ENCODE assay signal across 1 cellular context in the genomic region with DNA sequence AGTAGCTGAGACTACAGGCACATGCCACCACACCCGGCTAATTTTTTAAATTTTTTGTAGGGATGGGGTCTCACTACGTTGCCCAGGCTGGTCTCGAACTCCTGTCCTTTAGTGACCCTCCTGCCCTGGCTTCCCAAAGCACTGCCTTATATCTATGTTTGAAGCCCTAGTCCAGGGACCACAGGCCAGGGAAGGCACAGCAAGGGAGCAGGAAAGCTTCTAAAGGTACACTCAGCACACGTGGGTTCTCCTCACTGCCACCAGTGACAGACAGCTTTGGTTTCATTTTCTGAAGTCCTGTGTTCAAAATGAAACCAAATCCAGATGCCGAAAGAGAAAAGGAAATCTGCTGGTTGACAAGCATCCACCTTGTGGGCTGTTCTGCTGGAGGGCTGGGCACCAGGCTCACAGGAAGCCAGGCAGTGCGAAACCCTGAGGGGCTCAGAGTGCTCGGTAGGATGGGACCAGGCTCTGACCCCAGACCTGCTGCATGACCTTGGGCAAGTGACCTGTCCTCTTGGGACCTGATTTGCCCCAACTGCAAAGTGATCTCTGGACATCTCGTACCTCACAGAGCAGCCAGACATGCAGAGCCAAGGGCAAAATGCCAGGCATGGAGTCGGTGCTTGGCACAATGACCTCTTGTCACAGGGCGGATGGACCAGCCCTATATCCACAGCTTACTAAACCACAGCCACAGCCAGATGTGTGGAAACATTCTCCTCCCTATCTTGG.
TF ChIP-seq lines count a peak whose summit lies in the region.

No MANE protein-coding gene starts in this region.

TF ChIP-seq in HepG2, 621 proteins besides CTCF, POLR2A, EP300 and RAD21 (continued from another document and continues in another):
- TF ChIP-seq, protein P1, sequence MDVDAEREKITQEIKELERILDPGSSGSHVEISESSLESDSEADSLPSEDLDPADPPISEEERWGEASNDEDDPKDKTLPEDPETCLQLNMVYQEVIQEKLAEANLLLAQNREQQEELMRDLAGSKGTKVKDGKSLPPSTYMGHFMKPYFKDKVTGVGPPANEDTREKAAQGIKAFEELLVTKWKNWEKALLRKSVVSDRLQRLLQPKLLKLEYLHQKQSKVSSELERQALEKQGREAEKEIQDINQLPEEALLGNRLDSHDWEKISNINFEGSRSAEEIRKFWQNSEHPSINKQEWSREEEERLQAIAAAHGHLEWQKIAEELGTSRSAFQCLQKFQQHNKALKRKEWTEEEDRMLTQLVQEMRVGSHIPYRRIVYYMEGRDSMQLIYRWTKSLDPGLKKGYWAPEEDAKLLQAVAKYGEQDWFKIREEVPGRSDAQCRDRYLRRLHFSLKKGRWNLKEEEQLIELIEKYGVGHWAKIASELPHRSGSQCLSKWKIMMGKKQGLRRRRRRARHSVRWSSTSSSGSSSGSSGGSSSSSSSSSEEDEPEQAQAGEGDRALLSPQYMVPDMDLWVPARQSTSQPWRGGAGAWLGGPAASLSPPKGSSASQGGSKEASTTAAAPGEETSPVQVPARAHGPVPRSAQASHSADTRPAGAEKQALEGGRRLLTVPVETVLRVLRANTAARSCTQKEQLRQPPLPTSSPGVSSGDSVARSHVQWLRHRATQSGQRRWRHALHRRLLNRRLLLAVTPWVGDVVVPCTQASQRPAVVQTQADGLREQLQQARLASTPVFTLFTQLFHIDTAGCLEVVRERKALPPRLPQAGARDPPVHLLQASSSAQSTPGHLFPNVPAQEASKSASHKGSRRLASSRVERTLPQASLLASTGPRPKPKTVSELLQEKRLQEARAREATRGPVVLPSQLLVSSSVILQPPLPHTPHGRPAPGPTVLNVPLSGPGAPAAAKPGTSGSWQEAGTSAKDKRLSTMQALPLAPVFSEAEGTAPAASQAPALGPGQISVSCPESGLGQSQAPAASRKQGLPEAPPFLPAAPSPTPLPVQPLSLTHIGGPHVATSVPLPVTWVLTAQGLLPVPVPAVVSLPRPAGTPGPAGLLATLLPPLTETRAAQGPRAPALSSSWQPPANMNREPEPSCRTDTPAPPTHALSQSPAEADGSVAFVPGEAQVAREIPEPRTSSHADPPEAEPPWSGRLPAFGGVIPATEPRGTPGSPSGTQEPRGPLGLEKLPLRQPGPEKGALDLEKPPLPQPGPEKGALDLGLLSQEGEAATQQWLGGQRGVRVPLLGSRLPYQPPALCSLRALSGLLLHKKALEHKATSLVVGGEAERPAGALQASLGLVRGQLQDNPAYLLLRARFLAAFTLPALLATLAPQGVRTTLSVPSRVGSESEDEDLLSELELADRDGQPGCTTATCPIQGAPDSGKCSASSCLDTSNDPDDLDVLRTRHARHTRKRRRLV (CRISPR knock-in tag; IDR thresholded peaks at IDR 0.05) = peak; percentile 68; the same call in 1 of the 2 replicates
- TF ChIP-seq SYNCRIP (IDR thresholded peaks at IDR 0.05; ENCODE audit: insufficient read depth, low read depth, low read length) (no peak), ZNF496 (CRISPR knock-in tag; IDR thresholded peaks at IDR 0.05; ENCODE audit: insufficient replicate concordance) (no peak), ZNF10 (CRISPR knock-in tag; IDR thresholded peaks at IDR 0.05; ENCODE audit: borderline replicate concordance, low read depth) (no peak), PITX1 (CRISPR knock-in tag; IDR thresholded peaks at IDR 0.05) (peak; percentile 9; the same call in 1 of the 2 replicates), ZNF780A (CRISPR knock-in tag; IDR thresholded peaks at IDR 0.05) (no peak), TOPORS (CRISPR knock-in tag; IDR thresholded peaks at IDR 0.05) (no peak), MED13 (CRISPR knock-in tag; IDR thresholded peaks at IDR 0.05) (no peak), DR1 (CRISPR knock-in tag; IDR thresholded peaks at IDR 0.05) (no peak), MTF1 (CRISPR knock-in tag; IDR thresholded peaks at IDR 0.05) (no peak), ZNF766 (CRISPR knock-in tag; IDR thresholded peaks at IDR 0.05; ENCODE audit: borderline replicate concordance) (0 out of 2 replicates have a peak, but pooled peaks have one; percentile 42), NCOA1 (CRISPR knock-in tag; IDR thresholded peaks at IDR 0.05) (0 out of 2 replicates have a peak, but pooled peaks have one; percentile 69), ZNF121 (CRISPR knock-in tag; IDR thresholded peaks at IDR 0.05) (peak; percentile 99)
- TF ChIP-seq, protein P2, sequence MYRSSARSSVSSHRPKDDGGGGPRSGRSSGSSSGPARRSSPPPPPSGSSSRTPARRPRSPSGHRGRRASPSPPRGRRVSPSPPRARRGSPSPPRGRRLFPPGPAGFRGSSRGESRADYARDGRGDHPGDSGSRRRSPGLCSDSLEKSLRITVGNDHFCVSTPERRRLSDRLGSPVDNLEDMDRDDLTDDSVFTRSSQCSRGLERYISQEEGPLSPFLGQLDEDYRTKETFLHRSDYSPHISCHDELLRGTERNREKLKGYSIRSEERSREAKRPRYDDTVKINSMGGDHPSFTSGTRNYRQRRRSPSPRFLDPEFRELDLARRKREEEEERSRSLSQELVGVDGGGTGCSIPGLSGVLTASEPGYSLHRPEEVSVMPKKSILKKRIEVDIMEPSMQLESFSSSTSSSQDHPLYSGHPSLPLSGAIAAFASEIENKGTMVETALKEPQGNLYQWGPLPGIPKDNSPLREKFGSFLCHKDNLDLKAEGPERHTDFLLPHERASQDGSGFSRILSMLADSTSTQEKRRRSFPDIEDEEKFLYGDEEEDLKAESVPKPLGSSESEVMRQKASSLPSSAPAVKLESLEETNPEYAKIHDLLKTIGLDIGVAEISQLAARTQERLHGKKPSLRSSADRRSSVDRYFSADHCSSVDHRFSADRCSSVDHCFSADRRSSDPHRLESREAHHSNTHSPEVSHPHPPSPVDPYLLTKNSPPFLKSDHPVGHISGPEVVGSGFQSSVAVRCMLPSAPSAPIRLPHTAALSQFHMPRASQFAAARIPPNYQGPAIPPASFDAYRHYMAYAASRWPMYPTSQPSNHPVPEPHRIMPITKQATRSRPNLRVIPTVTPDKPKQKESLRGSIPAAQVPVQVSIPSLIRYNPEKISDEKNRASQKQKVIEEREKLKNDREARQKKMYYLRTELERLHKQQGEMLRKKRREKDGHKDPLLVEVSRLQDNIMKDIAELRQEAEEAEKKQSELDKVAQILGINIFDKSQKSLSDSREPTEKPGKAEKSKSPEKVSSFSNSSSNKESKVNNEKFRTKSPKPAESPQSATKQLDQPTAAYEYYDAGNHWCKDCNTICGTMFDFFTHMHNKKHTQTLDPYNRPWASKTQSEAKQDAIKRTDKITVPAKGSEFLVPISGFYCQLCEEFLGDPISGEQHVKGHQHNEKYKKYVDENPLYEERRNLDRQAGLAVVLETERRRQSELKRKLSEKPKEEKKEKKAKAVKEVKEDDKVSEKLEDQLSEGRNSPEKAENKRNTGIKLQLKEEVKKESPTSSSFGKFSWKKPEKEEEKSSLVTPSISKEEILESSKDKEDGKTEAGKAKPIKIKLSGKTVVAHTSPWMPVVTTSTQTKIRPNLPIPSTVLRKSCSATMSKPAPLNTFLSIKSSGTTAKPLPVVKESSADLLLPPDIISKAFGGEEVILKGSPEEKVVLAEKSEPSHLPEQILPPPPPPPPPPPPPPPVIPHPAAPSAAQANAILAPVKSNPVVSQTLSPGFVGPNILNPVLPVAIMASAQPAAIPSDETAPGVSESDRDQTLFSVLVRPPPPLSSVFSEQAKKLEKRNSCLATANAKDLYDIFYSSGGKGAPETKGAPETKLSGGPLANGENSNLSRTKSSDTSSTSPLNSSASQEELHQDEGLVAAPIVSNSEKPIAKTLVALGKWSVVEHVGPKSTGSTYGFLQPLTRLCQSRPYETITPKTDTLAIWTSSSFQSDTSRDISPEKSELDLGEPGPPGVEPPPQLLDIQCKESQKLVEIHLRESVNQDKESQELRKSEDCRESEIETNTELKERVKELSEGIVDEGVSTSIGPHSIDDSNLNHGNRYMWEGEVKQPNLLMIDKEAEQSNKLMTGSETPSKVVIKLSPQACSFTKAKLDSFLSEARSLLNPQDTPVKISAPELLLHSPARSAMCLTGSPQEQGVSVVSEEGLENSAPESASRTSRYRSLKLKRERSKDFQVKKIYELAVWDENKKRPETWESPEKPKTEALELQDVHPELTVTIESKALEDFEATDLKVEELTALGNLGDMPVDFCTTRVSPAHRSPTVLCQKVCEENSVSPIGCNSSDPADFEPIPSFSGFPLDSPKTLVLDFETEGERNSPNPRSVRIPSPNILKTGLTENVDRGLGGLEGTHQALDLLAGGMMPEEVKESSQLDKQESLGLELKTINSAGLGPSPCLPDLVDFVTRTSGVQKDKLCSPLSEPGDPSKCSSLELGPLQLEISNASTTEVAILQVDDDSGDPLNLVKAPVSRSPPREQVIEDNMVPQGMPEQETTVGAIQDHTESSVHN (CRISPR knock-in tag; IDR thresholded peaks at IDR 0.05) = peak; percentile 65; the same call in 1 of the 2 replicates
- TF ChIP-seq, protein P3, sequence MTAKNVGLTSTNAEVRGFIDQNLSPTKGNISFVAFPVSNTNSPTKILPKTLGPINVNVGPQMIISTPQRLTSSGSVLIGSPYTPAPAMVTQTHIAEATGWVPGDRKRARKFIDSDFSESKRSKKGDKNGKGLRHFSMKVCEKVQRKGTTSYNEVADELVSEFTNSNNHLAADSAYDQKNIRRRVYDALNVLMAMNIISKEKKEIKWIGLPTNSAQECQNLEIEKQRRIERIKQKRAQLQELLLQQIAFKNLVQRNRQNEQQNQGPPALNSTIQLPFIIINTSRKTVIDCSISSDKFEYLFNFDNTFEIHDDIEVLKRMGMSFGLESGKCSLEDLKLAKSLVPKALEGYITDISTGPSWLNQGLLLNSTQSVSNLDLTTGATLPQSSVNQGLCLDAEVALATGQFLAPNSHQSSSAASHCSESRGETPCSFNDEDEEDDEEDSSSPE (CRISPR knock-in tag; IDR thresholded peaks at IDR 0.05) = no peak; the same call in 1 of the 2 replicates
- TF ChIP-seq, protein P4, sequence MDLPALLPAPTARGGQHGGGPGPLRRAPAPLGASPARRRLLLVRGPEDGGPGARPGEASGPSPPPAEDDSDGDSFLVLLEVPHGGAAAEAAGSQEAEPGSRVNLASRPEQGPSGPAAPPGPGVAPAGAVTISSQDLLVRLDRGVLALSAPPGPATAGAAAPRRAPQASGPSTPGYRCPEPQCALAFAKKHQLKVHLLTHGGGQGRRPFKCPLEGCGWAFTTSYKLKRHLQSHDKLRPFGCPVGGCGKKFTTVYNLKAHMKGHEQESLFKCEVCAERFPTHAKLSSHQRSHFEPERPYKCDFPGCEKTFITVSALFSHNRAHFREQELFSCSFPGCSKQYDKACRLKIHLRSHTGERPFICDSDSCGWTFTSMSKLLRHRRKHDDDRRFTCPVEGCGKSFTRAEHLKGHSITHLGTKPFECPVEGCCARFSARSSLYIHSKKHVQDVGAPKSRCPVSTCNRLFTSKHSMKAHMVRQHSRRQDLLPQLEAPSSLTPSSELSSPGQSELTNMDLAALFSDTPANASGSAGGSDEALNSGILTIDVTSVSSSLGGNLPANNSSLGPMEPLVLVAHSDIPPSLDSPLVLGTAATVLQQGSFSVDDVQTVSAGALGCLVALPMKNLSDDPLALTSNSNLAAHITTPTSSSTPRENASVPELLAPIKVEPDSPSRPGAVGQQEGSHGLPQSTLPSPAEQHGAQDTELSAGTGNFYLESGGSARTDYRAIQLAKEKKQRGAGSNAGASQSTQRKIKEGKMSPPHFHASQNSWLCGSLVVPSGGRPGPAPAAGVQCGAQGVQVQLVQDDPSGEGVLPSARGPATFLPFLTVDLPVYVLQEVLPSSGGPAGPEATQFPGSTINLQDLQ (CRISPR knock-in tag; IDR thresholded peaks at IDR 0.05) = 0 out of 2 replicates have a peak, but pooled peaks have one; percentile 37
- TF ChIP-seq, protein P5, sequence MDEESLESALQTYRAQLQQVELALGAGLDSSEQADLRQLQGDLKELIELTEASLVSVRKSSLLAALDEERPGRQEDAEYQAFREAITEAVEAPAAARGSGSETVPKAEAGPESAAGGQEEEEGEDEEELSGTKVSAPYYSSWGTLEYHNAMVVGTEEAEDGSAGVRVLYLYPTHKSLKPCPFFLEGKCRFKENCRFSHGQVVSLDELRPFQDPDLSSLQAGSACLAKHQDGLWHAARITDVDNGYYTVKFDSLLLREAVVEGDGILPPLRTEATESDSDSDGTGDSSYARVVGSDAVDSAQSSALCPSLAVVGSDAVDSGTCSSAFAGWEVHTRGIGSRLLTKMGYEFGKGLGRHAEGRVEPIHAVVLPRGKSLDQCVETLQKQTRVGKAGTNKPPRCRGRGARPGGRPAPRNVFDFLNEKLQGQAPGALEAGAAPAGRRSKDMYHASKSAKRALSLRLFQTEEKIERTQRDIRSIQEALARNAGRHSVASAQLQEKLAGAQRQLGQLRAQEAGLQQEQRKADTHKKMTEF (CRISPR knock-in tag; IDR thresholded peaks at IDR 0.05) = 0 out of 2 replicates have a peak, but pooled peaks have one; percentile 30
- TF ChIP-seq, protein P6, sequence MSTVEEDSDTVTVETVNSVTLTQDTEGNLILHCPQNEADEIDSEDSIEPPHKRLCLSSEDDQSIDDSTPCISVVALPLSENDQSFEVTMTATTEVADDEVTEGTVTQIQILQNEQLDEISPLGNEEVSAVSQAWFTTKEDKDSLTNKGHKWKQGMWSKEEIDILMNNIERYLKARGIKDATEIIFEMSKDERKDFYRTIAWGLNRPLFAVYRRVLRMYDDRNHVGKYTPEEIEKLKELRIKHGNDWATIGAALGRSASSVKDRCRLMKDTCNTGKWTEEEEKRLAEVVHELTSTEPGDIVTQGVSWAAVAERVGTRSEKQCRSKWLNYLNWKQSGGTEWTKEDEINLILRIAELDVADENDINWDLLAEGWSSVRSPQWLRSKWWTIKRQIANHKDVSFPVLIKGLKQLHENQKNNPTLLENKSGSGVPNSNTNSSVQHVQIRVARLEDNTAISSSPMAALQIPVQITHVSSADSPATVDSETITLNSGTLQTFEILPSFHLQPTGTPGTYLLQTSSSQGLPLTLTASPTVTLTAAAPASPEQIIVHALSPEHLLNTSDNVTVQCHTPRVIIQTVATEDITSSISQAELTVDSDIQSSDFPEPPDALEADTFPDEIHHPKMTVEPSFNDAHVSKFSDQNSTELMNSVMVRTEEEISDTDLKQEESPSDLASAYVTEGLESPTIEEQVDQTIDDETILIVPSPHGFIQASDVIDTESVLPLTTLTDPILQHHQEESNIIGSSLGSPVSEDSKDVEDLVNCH (CRISPR knock-in tag; IDR thresholded peaks at IDR 0.05) = no peak
- TF ChIP-seq, protein P7, sequence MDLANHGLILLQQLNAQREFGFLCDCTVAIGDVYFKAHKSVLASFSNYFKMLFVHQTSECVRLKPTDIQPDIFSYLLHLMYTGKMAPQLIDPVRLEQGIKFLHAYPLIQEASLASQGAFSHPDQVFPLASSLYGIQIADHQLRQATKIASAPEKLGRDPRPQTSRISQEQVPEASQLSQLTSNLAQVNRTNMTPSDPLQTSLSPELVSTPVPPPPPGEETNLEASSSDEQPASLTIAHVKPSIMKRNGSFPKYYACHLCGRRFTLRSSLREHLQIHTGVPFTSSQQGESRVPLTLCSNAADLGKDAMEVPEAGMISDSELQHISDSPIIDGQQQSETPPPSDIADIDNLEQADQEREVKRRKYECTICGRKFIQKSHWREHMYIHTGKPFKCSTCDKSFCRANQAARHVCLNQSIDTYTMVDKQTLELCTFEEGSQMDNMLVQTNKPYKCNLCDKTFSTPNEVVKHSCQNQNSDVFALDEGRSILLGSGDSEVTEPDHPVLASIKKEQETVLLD (CRISPR knock-in tag; IDR thresholded peaks at IDR 0.05; ENCODE audit: low read depth) = no peak
- TF ChIP-seq, protein P8, sequence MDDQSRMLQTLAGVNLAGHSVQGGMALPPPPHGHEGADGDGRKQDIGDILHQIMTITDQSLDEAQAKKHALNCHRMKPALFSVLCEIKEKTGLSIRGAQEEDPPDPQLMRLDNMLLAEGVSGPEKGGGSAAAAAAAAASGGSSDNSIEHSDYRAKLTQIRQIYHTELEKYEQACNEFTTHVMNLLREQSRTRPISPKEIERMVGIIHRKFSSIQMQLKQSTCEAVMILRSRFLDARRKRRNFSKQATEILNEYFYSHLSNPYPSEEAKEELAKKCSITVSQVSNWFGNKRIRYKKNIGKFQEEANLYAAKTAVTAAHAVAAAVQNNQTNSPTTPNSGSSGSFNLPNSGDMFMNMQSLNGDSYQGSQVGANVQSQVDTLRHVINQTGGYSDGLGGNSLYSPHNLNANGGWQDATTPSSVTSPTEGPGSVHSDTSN (CRISPR knock-in tag; IDR thresholded peaks at IDR 0.05; ENCODE audit: borderline replicate concordance) = no peak
